ENCODE assay signal across 8 cellular contexts in the genomic region with DNA sequence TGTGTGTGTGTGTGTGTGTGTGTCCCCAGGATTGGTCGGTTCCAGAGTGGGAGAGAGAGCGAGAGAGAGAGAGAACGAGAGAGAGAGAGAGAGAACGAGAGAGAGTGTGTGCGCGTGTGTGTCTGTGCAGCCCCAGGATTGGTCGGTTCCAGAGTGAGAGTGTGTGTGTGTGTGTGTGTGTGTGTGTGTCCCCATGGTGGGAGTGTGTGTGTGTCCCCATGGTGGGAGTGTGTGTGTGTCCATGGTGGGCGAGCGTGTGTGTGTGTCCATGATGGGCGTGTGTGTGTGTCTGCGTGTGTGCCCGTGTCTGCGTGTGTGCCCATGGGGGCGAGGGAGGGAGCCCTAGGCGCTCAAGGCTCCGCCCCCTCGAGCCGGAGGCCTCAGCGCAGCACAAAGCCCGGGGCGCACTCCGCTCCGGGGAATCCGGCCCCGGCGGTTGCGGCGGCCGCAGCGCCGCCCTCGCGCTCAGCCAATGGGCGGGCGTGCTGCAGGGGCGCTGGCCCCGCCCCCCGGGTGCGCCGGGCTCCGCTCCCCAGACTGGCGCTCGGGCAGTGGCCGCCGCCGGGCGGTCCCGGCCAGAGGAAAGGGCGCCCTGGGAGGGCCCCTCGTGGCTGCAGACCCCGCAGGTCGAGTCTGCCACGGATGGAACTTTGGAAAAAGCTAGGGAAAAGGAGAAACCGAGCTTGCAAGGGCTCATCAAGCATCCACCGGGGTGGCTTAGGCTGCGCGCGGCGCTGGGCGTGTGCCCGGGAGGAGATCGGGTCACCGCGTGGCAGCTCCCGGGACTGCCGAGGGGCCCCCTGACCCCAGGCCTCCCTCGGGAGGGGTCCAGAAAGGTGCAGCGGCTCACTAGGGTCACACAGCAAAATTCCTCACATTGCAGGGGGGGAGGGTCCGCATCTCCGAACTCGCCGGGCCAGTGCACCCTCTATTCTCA.
DNase-seq lines count a peak whose midpoint lies in the region; ATAC-seq lines count a peak whose summit lies in the region.

No MANE protein-coding gene starts in this region.

- no peaks in the 10 kb centered on the region for H3K79me1 ChIP-seq in mesenchymal stem cell (replicated peaks; ENCODE audit: low read length, poor library complexity, severe bottlenecking)

- POLR2A ChIA-PET in CD8-positive, alpha-beta memory T cell (lab: Charles Lee): no interaction called here

- peaks cover 12 to 21% (median 18%) of the 10 kb centered on the region in 3 donors for H3K4me1 Mint-ChIP-seq in CD8-positive, alpha-beta memory T cell
- peaks cover 16% of the 10 kb centered on the region in 2 donors for H3K4me1 Mint-ChIP-seq in effector memory CD8-positive, alpha-beta T cell (ENCODE audit: low read depth in 2 of 2)

- no peaks in the 10 kb centered on the region for H3K36me3 ChIP-seq in CD8-positive, alpha-beta memory T cell (ENCODE audit: insufficient read depth, low read length)
- no peaks in the 10 kb centered on the region for H3K36me3 ChIP-seq in mesenchymal stem cell (ENCODE audit: control insufficient read depth in 1 of 2, insufficient read depth in 2 of 2, low read depth in 1 of 2, low read length in 2 of 2)

- peaks cover 0 to 6% (median 0%) of the 10 kb centered on the region in 5 donors for H3K9me3 Mint-ChIP-seq in CD8-positive, alpha-beta memory T cell
- H3K9me3 Mint-ChIP-seq in effector memory CD8-positive, alpha-beta T cell: no peaks in the 10 kb centered on the region

- H3K27me3 Mint-ChIP-seq in CD8-positive, alpha-beta memory T cell: peaks cover 12% of the 10 kb centered on the region in 2 donors
- H3K27me3 Mint-ChIP-seq in effector memory CD8-positive, alpha-beta T cell: peaks cover 3 to 15% of the 10 kb centered on the region in 2 donors

- peak overlapping the region; percentile 98 for H2AFZ ChIP-seq in mesenchymal stem cell (ENCODE audit: low read depth, low read length)

- CTCF ChIA-PET in CD8-positive, alpha-beta memory T cell (lab: Charles Lee): no interaction called here

- H2BK5ac ChIP-seq in mesenchymal stem cell (ENCODE audit: low read depth, low read length, poor library complexity, severe bottlenecking): no peak overlapping the region

- no peak overlapping the region for H2BK120ac ChIP-seq in mesenchymal stem cell (ENCODE audit: low read depth, low read length)

- H3K27me3 ChIP-seq in CD8-positive, alpha-beta memory T cell (ENCODE audit: insufficient read depth, low read length, poor library complexity, severe bottlenecking): peaks cover 6% of the 10 kb centered on the region
- H3K27me3 ChIP-seq in mesenchymal stem cell (ENCODE audit: control insufficient read depth in 1 of 2, insufficient read depth in 1 of 2, low read length in 2 of 2): peaks cover 0 to 9% of the 10 kb centered on the region in 2 experiments

- peak overlapping the region; percentile 100 for H3K4me2 ChIP-seq in mesenchymal stem cell (ENCODE audit: low read length, poor library complexity, severe bottlenecking)

- peak overlapping the region; percentile 90 for H2BK15ac ChIP-seq in mesenchymal stem cell (ENCODE audit: low read depth, poor library complexity, severe bottlenecking)

- peak overlapping the region; percentile 28 for H3K27ac ChIP-seq in CD8-positive, alpha-beta memory T cell (ENCODE audit: low read depth, low read length)
- H3K27ac ChIP-seq in mesenchymal stem cell (ENCODE audit: low read length, poor library complexity, severe bottlenecking): peak overlapping the region; percentile 61

- ATAC-seq in GM19395 (IDR thresholded peaks at IDR 0.05; ENCODE audit: unreplicated experiment) (peak; percentile 65), HG03565 (IDR thresholded peaks at IDR 0.05; ENCODE audit: unreplicated experiment) (peak; percentile 83)
- peak; percentile 83 for ATAC-seq in effector memory CD8-positive, alpha-beta T cell (replicated peaks)

- H4K91ac ChIP-seq in mesenchymal stem cell (ENCODE audit: low read length): peak overlapping the region; percentile 41

- H3K4me1 ChIP-seq in CD8-positive, alpha-beta memory T cell (ENCODE audit: insufficient read depth, low read length): peaks cover 16% of the 10 kb centered on the region
- peaks cover 13% of the 10 kb centered on the region for H3K4me1 ChIP-seq in mesenchymal stem cell (ENCODE audit: control insufficient read depth, insufficient read depth, low read depth, low read length)

- H3K9me3 ChIP-seq in CD8-positive, alpha-beta memory T cell (ENCODE audit: low read length): no peaks in the 10 kb centered on the region
- H3K9me3 ChIP-seq in mesenchymal stem cell (ENCODE audit: control insufficient read depth, low read length): no peaks in the 10 kb centered on the region

- H2BK12ac ChIP-seq in mesenchymal stem cell (ENCODE audit: low read length in 2 of 2): peak overlapping the region in 1 of 2 experiments; percentile 90

- H4K8ac ChIP-seq in mesenchymal stem cell (ENCODE audit: low read length): peak overlapping the region; percentile 77

- peaks cover 0 to 2% (median 0%) of the 10 kb centered on the region in 3 donors for H3K36me3 Mint-ChIP-seq in CD8-positive, alpha-beta memory T cell
- H3K36me3 Mint-ChIP-seq in effector memory CD8-positive, alpha-beta T cell (ENCODE audit: insufficient read depth): peaks cover 15% of the 10 kb centered on the region

- peak; percentile 85 to 94 (median 92) for DNase-seq in CD8-positive, alpha-beta memory T cell
- DNase-seq in NCI-H82 treated with DMSO at 0.1 percent for 48 hours (lab: John Stamatoyannopoulos, UW; ENCODE audit: unreplicated experiment) (peak; percentile 35), mesenchymal stem cell (peak; percentile 96)
- DNase-seq in activated CD8-positive, alpha-beta memory T cell treated with anti-CD3 and anti-CD28 coated beads for 48 hours (ENCODE audit: low read depth in 2 of 3, low spot score in 2 of 3): peak; percentile 58 to 83 (median 73)
- DNase-seq in effector memory CD8-positive, alpha-beta T cell: peak; percentile 87 to 92 (median 89)
- peak; percentile 76 for DNase-seq in stimulated activated CD8-positive, alpha-beta memory T cell treated with anti-CD3 and anti-CD28 coated beads, Interleukin-12 subunit alpha, Interleukin-12 subunit beta, amount 100 ng/mL, for 1 hour (ENCODE audit: low read depth)

- peak overlapping the region; percentile 90 to 99 (median 96) for H3K27ac Mint-ChIP-seq in CD8-positive, alpha-beta memory T cell
- H3K27ac Mint-ChIP-seq in effector memory CD8-positive, alpha-beta T cell: peak overlapping the region; percentile 94 to 97

- WGBS in mesenchymal stem cell: 2% methylated on average over 61 of the region's 72 CpGs

- peak overlapping the region in 1 of 2 experiments; percentile 83 for H3K14ac ChIP-seq in mesenchymal stem cell (ENCODE audit: low read length in 2 of 2)

- H3K4me3 ChIP-seq in CD8-positive, alpha-beta memory T cell (ENCODE audit: low read length): peak overlapping the region; percentile 75
- peak overlapping the region; percentile 69 to 91 for H3K4me3 ChIP-seq in mesenchymal stem cell (ENCODE audit: insufficient read depth in 1 of 2, low read depth in 1 of 2, low read length in 2 of 2)

- no peak overlapping the region for H2AK5ac ChIP-seq in mesenchymal stem cell (ENCODE audit: low read length, severe bottlenecking)

- peak overlapping the region; percentile 89 for H3K9ac ChIP-seq in mesenchymal stem cell (ENCODE audit: low read length)

- peak overlapping the region; percentile 87 to 97 (median 92) for H3K4me3 Mint-ChIP-seq in CD8-positive, alpha-beta memory T cell
- H3K4me3 Mint-ChIP-seq in effector memory CD8-positive, alpha-beta T cell: peak overlapping the region; percentile 84 to 90

- peak overlapping the region; percentile 72 to 95 for H3K18ac ChIP-seq in mesenchymal stem cell (ENCODE audit: low read depth in 1 of 2, low read length in 2 of 2)

- H3K4ac ChIP-seq in mesenchymal stem cell (ENCODE audit: low read depth in 1 of 2, low read length in 2 of 2): no peak overlapping the region

- H3K23ac ChIP-seq in mesenchymal stem cell (ENCODE audit: low read length in 2 of 2): no peak overlapping the region

Comparison
In these comparisons a context has a peak if more than half of its experiments do, and no peak if none do; other contexts are left out.
1. Peak in every context shown above with its lines: DNase-seq, ATAC-seq, H3K4me3 ChIP-seq and H3K27ac ChIP-seq.
2. DNase-seq: peak in every context shown above with its lines; median percentile 96 in mesenchymal stem cell; 92 in CD8-positive, alpha-beta memory T cell; 89 in effector memory CD8-positive, alpha-beta T cell; 76 in stimulated activated CD8-positive, alpha-beta memory T cell treated with anti-CD3 and anti-CD28 coated beads, Interleukin-12 subunit alpha, Interleukin-12 subunit beta, amount 100 ng/mL, for 1 hour; 73 in activated CD8-positive, alpha-beta memory T cell treated with anti-CD3 and anti-CD28 coated beads for 48 hours; 35 in NCI-H82 treated with DMSO at 0.1 percent for 48 hours.